Comparison of ENCODE assay signal across 2 cellular contexts in genomic region chr4:183987987-183988392, GRCh38.
A peak's percentile ranks its signal among the peaks of the same experiment; 100 is the strongest.
TF ChIP-seq lines count a peak whose summit lies in the region.

No MANE protein-coding gene starts in this region.

TF ChIP-seq in A549, 52 proteins besides CTCF, POLR2A, EP300 and RAD21 (continued from another document and continues in another):
- no peak for TF ChIP-seq BCL3 (IDR thresholded peaks at IDR 0.05)
- TF ChIP-seq HMGXB4 (CRISPR knock-in tag; IDR thresholded peaks at IDR 0.05; ENCODE audit: borderline replicate concordance) = no peak
- TF ChIP-seq PHF8 (IDR thresholded peaks at IDR 0.05; ENCODE audit: borderline replicate concordance, low read depth) = no peak
- no peak for TF ChIP-seq ZC3H11A (IDR thresholded peaks at IDR 0.05)
- no peak for TF ChIP-seq HOXA7 (CRISPR knock-in tag; IDR thresholded peaks at IDR 0.05)
- no peak for TF ChIP-seq EHF (CRISPR knock-in tag; IDR thresholded peaks at IDR 0.05)
- TF ChIP-seq BHLHE40 (IDR thresholded peaks at IDR 0.05; ENCODE audit: low read depth, low read length) = no peak
- no peak for TF ChIP-seq HES2 (IDR thresholded peaks at IDR 0.05)
- TF ChIP-seq POLR2AphosphoS2 (conservative IDR thresholded peaks at IDR 0.05; ENCODE audit: low read length) = no peak
- TF ChIP-seq CHD4 (IDR thresholded peaks at IDR 0.05; ENCODE audit: borderline replicate concordance) = no peak
- peak; percentile 55; the same call in 1 of the 2 replicates for TF ChIP-seq FOSL2 (IDR thresholded peaks at IDR 0.05)
- TF ChIP-seq FOSL2 (CRISPR knock-in tag; IDR thresholded peaks at IDR 0.05) = peak; percentile 96
- TF ChIP-seq EHMT2 (IDR thresholded peaks at IDR 0.05; ENCODE audit: low read depth) = no peak
- peak in 1 of 2 experiments; percentile 37; a peak in 3 of 5 replicates for TF ChIP-seq JUN (IDR thresholded peaks at IDR 0.05)
- peak; percentile 44; the same call in 1 of the 2 replicates for TF ChIP-seq MAX (IDR thresholded peaks at IDR 0.05)
- TF ChIP-seq KDM5A (IDR thresholded peaks at IDR 0.05) = no peak
- no peak for TF ChIP-seq FOSB (CRISPR knock-in tag; IDR thresholded peaks at IDR 0.05)
- no peak for TF ChIP-seq HEYL (CRISPR knock-in tag; IDR thresholded peaks at IDR 0.05)
- TF ChIP-seq HOXB5 (CRISPR knock-in tag; IDR thresholded peaks at IDR 0.05) = no peak
- TF ChIP-seq USF2 (IDR thresholded peaks at IDR 0.05) = no peak
- TF ChIP-seq NR3C1 (IDR thresholded peaks at IDR 0.05) = no peak
- no peak for TF ChIP-seq ATOH8 (CRISPR knock-in tag; IDR thresholded peaks at IDR 0.05; ENCODE audit: low read depth)
- TF ChIP-seq NFE2L2 (conservative IDR thresholded peaks at IDR 0.05; ENCODE audit: low read length) = peak; percentile 82
- no peak for TF ChIP-seq NPAS2 (CRISPR knock-in tag; IDR thresholded peaks at IDR 0.05; ENCODE audit: borderline replicate concordance)
- no peak for TF ChIP-seq ELK1 (IDR thresholded peaks at IDR 0.05; ENCODE audit: low read depth, low read length)
- no peak for TF ChIP-seq ZFP36 (IDR thresholded peaks at IDR 0.05; ENCODE audit: borderline replicate concordance, partially characterized antibody)
- no peak for TF ChIP-seq MAZ (IDR thresholded peaks at IDR 0.05; ENCODE audit: borderline replicate concordance, low read depth, low read length)
- no peak for TF ChIP-seq CBX2 (IDR thresholded peaks at IDR 0.05; ENCODE audit: borderline replicate concordance, low read depth)
- no peak for TF ChIP-seq JUNB (IDR thresholded peaks at IDR 0.05)
- TF ChIP-seq CEBPB (IDR thresholded peaks at IDR 0.05) = no peak
- no peak for TF ChIP-seq GATA3 (IDR thresholded peaks at IDR 0.05; ENCODE audit: borderline replicate concordance)
- no peak for TF ChIP-seq E2F6 (IDR thresholded peaks at IDR 0.05; ENCODE audit: borderline replicate concordance, low read depth)
- TF ChIP-seq ZSCAN20 (CRISPR knock-in tag; IDR thresholded peaks at IDR 0.05) = no peak

TF ChIP-seq in WTC11, 78 proteins besides CTCF, POLR2A, EP300 and RAD21 (continued from another document):
- no peak for TF ChIP-seq ZNF281 (CRISPR knock-in tag; IDR thresholded peaks at IDR 0.05)
- TF ChIP-seq ERG (CRISPR knock-in tag; IDR thresholded peaks at IDR 0.05) = no peak
- no peak for TF ChIP-seq KAT7 (CRISPR knock-in tag; IDR thresholded peaks at IDR 0.05; ENCODE audit: borderline replicate concordance)
- TF ChIP-seq AR (CRISPR knock-in tag; IDR thresholded peaks at IDR 0.05) = no peak
- TF ChIP-seq ZBTB43 (CRISPR knock-in tag; IDR thresholded peaks at IDR 0.05) = no peak
- no peak for TF ChIP-seq ATF2 (CRISPR knock-in tag; IDR thresholded peaks at IDR 0.05; ENCODE audit: borderline replicate concordance, low read depth)
- no peak for TF ChIP-seq PRRX2 (CRISPR knock-in tag; IDR thresholded peaks at IDR 0.05)
- TF ChIP-seq TEAD4 (CRISPR knock-in tag; IDR thresholded peaks at IDR 0.05) = no peak
- TF ChIP-seq CREB1 (CRISPR knock-in tag; IDR thresholded peaks at IDR 0.05) = no peak
- no peak for TF ChIP-seq GABPB1 (CRISPR knock-in tag; IDR thresholded peaks at IDR 0.05)
- no peak for TF ChIP-seq CREM (CRISPR knock-in tag; IDR thresholded peaks at IDR 0.05)
TF ChIP-seq in WTC11: peak in this region for 0.
